Comparison of ENCODE assay signal across 1 cellular context in the genomic region with DNA sequence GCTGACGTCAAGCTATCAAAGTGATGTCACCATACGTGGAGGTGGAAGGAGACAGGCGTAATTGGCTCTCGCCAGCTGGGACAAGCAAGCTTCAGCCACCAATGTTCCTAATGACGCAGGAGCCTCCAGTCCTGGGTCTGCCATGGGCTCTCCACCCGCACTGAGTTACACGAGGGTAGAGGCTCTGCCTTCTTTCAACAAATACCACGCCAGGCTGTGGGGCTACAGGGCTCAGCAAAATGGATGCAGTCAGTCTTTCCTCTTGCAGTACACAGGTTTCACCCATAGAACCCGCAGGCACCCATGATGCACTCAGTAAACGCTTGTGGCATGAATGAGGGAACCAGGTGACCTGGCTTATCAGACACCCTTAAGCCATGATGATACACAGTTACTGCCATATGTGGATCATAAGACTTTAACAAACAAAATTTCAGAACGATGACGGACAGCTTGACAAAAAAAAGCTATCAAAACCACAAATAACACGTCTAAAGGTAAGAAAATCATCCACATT.
TF ChIP-seq lines count a peak whose summit lies in the region.

No MANE protein-coding gene starts in this region.

TF ChIP-seq in H1, 55 proteins besides CTCF, POLR2A, EP300 and RAD21:
- TF ChIP-seq BACH1 (IDR thresholded peaks at IDR 0.05; ENCODE audit: low read length), result no peak
- no peak for TF ChIP-seq TAF1 (IDR thresholded peaks at IDR 0.05; ENCODE audit: low read depth, low read length)
- no peak for TF ChIP-seq TBP (IDR thresholded peaks at IDR 0.05; ENCODE audit: low read depth, low read length)
- no peak for TF ChIP-seq MAFK (IDR thresholded peaks at IDR 0.05; ENCODE audit: low read depth, low read length)
- no peak for TF ChIP-seq KDM4A (IDR thresholded peaks at IDR 0.05; ENCODE audit: low read depth, low read length, severe bottlenecking)
- no peak for TF ChIP-seq SIRT6 (IDR thresholded peaks at IDR 0.05; ENCODE audit: low read length)
- TF ChIP-seq, protein P1, sequence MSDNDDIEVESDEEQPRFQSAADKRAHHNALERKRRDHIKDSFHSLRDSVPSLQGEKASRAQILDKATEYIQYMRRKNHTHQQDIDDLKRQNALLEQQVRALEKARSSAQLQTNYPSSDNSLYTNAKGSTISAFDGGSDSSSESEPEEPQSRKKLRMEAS (IDR thresholded peaks at IDR 0.05), result no peak
- TF ChIP-seq CHD1 (IDR thresholded peaks at IDR 0.05; ENCODE audit: low read depth, low read length), result no peak
- no peak for TF ChIP-seq BRCA1 (IDR thresholded peaks at IDR 0.05; ENCODE audit: low read depth, low read length)
- no peak for TF ChIP-seq RXRA (IDR thresholded peaks at IDR 0.05; ENCODE audit: insufficient read depth, low read depth, low read length)
- TF ChIP-seq BCL11A (IDR thresholded peaks at IDR 0.05; ENCODE audit: low read depth in 2 of 2, low read length in 2 of 2), result no peak
- no peak for TF ChIP-seq CBX5 (IDR thresholded peaks at IDR 0.05; ENCODE audit: low read depth, low read length)
- TF ChIP-seq NANOG (IDR thresholded peaks at IDR 0.05; ENCODE audit: insufficient read depth, low read depth, low read length, poor library complexity, severe bottlenecking), result no peak
- TF ChIP-seq CEBPB (IDR thresholded peaks at IDR 0.05; ENCODE audit: low read depth, low read length), result no peak
- TF ChIP-seq CBX8 (IDR thresholded peaks at IDR 0.05; ENCODE audit: borderline replicate concordance, low read depth, low read length), result no peak
- TF ChIP-seq TEAD4 (IDR thresholded peaks at IDR 0.05; ENCODE audit: low read depth, low read length), result no peak
- TF ChIP-seq CTBP2 (IDR thresholded peaks at IDR 0.05; ENCODE audit: borderline replicate concordance, insufficient read depth, insufficient read length, low read length), result no peak
- no peak for TF ChIP-seq NRF1 (IDR thresholded peaks at IDR 0.05; ENCODE audit: low read depth, low read length)
- TF ChIP-seq POU5F1 (IDR thresholded peaks at IDR 0.05; ENCODE audit: low read depth, low read length), result no peak
- no peak for TF ChIP-seq TAF7 (optimal IDR thresholded peaks at IDR 0.05; ENCODE audit: borderline replicate concordance, low read depth, low read length)
